2 cellular contexts compared by ENCODE assay signal in genomic region chr9:39542157-39542556, GRCh38.
DNase-seq lines count a peak whose midpoint lies in the region; ATAC-seq, FAIRE-seq and TF ChIP-seq lines count a peak whose summit lies in the region.
"Not testable (repeated sequence)": the region's sequence is repeated elsewhere in the genome, so short reads cannot be mapped to it uniquely, and the experiment has no call there.

No MANE protein-coding gene starts in this region.

- TF ChIP-seq CTCF in A549 (IDR thresholded peaks at IDR 0.05); HepG2 (CRISPR knock-in tag; IDR thresholded peaks at IDR 0.05): not testable (repeated sequence)

- POLR2A ChIA-PET in A549 (lab: Yijun Ruan, JAX); HepG2 (lab: Yijun Ruan, JAX): not testable (repeated sequence)

- not testable (repeated sequence) for H3K27me3 ChIP-seq in HepG2 (ENCODE audit: control insufficient read depth in 1 of 2, insufficient read depth in 2 of 2, low read length in 2 of 2)

- H4K20me1 ChIP-seq in HepG2 (ENCODE audit: insufficient read depth, low read length): not testable (repeated sequence)

- in situ Hi-C loops in HepG2 (cut with HindIII; ENCODE audit: extremely low pct_ligation_motif_present, low pct_unique_long_range_greater_than_20kb): not testable (repeated sequence)

- not testable (repeated sequence) for H3K79me2 ChIP-seq in HepG2 (ENCODE audit: insufficient read depth, low read length)

- CTCF ChIA-PET in A549 (lab: Yijun Ruan, JAX); HepG2 (lab: Yijun Ruan, JAX; ENCODE audit: low intra/inter-chr PET ratio, low total read pairs): not testable (repeated sequence)

- ATAC-seq in A549, HepG2: not testable (repeated sequence)

- TF ChIP-seq RAD21 in A549 (conservative IDR thresholded peaks at IDR 0.05 in 1 of 2, IDR thresholded peaks at IDR 0.05 in 1 of 2); HepG2 (CRISPR knock-in tag; IDR thresholded peaks at IDR 0.05): not testable (repeated sequence)

- not testable (repeated sequence) for H3K4me1 ChIP-seq in A549; HepG2 (ENCODE audit: insufficient read depth, low read length)

- not testable (repeated sequence) for H3K36me3 ChIP-seq in HepG2 (replicated peaks in 1 of 2; ENCODE audit: control insufficient read depth in 1 of 2, insufficient read depth in 2 of 2, low read length in 2 of 2)

- not testable (repeated sequence) for H3K4me2 ChIP-seq in A549; HepG2 (ENCODE audit: low read depth, low read length)

- FAIRE-seq in A549 (lab: Jason Lieb, UNC); HepG2 (lab: Jason Lieb, UNC): not testable (repeated sequence)

- WGBS in A549 (ENCODE audit: missing lambda C conversion rate): 33% methylated on average over 1 of the region's 1 CpG
- 0% methylated on average over 1 of the region's 1 CpG for WGBS in HepG2 (ENCODE audit: low lambda C conversion rate)

- intact Hi-C loops in HepG2 (cut with micrococcal nuclease; ENCODE audit: unreplicated experiment): not testable (repeated sequence)

- not testable (repeated sequence) for H3K9ac ChIP-seq in HepG2 (ENCODE audit: insufficient read depth, low read depth, low read length)

- not testable (repeated sequence) for H2AFZ ChIP-seq in HepG2 (ENCODE audit: low read length)

- not testable (repeated sequence) for H3K4me3 ChIP-seq in A549; HepG2 (replicated peaks in 1 of 3; ENCODE audit: insufficient read depth in 1 of 3, low read depth in 2 of 3, low read length in 3 of 3)

- not testable (repeated sequence) for DNase-seq in A549 (ENCODE audit: low read depth in 1 of 2, low spot score in 1 of 2); HepG2 (ENCODE audit: low spot score)

- TF ChIP-seq EP300 in A549 (IDR thresholded peaks at IDR 0.05); HepG2 (IDR thresholded peaks at IDR 0.05; ENCODE audit: low read depth in 2 of 2, low read length in 2 of 2); HepG2 (CRISPR knock-in tag; IDR thresholded peaks at IDR 0.05; ENCODE audit: borderline replicate concordance): not testable (repeated sequence)

- TF ChIP-seq POLR2A in A549 (IDR thresholded peaks at IDR 0.05; ENCODE audit: low read length); HepG2 (IDR thresholded peaks at IDR 0.05; ENCODE audit: insufficient read depth in 1 of 2, low read depth in 2 of 2, low read length in 2 of 2): not testable (repeated sequence)

- H3K9me3 ChIP-seq in A549; HepG2 (ENCODE audit: low read length): not testable (repeated sequence)

- not testable (repeated sequence) for BruUV-seq in HepG2 (replicated peaks; lab: Mats Ljungman, UMichigan)

- H3K27ac ChIP-seq in A549; HepG2 (ENCODE audit: extremely low read length, insufficient read depth, low read length): not testable (repeated sequence)

TF ChIP-seq in A549, 52 proteins besides CTCF, POLR2A, EP300 and RAD21:
- TF ChIP-seq MAFK (IDR thresholded peaks at IDR 0.05; ENCODE audit: partially characterized antibody): peak; percentile 37

TF ChIP-seq in HepG2, 621 proteins besides CTCF, POLR2A, EP300 and RAD21:
- peak; percentile 90 for TF ChIP-seq ZNF614 (CRISPR knock-in tag; IDR thresholded peaks at IDR 0.05; ENCODE audit: borderline replicate concordance)
- TF ChIP-seq MAFK (conservative IDR thresholded peaks at IDR 0.05 in 1 of 2, IDR thresholded peaks at IDR 0.05 in 1 of 2; ENCODE audit: low read length in 2 of 2): peak in 1 of 2 experiments; percentile 53; a peak in 2 of 4 replicates
